In genomic region chr15:81072551-81072950, GRCh38 we compare ENCODE assay signal across 18 cellular contexts.
DNase-seq lines count a peak whose midpoint lies in the region; TF ChIP-seq lines count a peak whose summit lies in the region.
"Had no signal": no experiment of that assay in that cellular context is flagged by ENCODE, and none has a peak within 500 bp of the region (broad histone marks: within the 10 kb centered on the region; RNA-seq: fewer than 3 reads in every experiment).

No MANE protein-coding gene starts in this region.

- no peaks in the 10 kb centered on the region for H3F3A ChIP-seq in PC-9 (ENCODE audit: insufficient read depth, low read depth)

- H3K4me3 ChIP-seq in breast epithelium (no peak overlapping the region), PC-9 (no peak overlapping the region), epithelial cell of esophagus (ENCODE audit: low read length) (no peak overlapping the region)
- H3K4me3 ChIP-seq: BLaER1 treated with 17β-estradiol and CSF1 and Interleukin-3, amounts not matched to agents 10 nM and 100 nM; GM23338 had no signal

- H3K9me3 Mint-ChIP-seq in MCF 10A (ENCODE audit: unreplicated experiment) = peaks cover 9% of the 10 kb centered on the region
- peaks cover 9% of the 10 kb centered on the region for H3K9me3 Mint-ChIP-seq in activated T-helper 2 cell treated with anti-CD3 and anti-CD28 coated beads, Interferon-gamma antibody, Interleukin-2, Interleukin-4, amounts not matched to agents 10 μg/mL and 5 μg/mL and 100 μg/mL, durations not matched to agents 14 hours and 24 hours and 36 hours
- peaks cover 12% of the 10 kb centered on the region for H3K9me3 Mint-ChIP-seq in T-helper 2 cell treated with Interferon-gamma antibody and Interleukin-4, amounts not matched to agents 5 μg/mL and 100 μg/mL, for 36 hours
- H3K9me3 Mint-ChIP-seq: CD4-positive, alpha-beta T cell had no signal

- no peak overlapping the region for H3K27ac Mint-ChIP-seq in MCF 10A (ENCODE audit: low read depth, unreplicated experiment)
- no peak overlapping the region for H3K27ac Mint-ChIP-seq in activated T-helper 2 cell treated with anti-CD3 and anti-CD28 coated beads, Interferon-gamma antibody, Interleukin-2, Interleukin-4, amounts not matched to agents 10 μg/mL and 5 μg/mL and 100 μg/mL, durations not matched to agents 14 hours and 24 hours and 36 hours
- no peak overlapping the region for H3K27ac Mint-ChIP-seq in T-helper 2 cell treated with Interferon-gamma antibody and Interleukin-4, amounts not matched to agents 5 μg/mL and 100 μg/mL, for 36 hours
- H3K27ac Mint-ChIP-seq: B cell; CD14-positive monocyte; CD4-positive, alpha-beta T cell; CD8-positive, alpha-beta memory T cell; GM23338; H9 had no signal

- H4K20me1 ChIP-seq in PC-9 (ENCODE audit: insufficient read depth) = no peaks in the 10 kb centered on the region
- H4K20me1 ChIP-seq: BLaER1 treated with 17β-estradiol and CSF1 and Interleukin-3, amounts not matched to agents 10 nM and 100 nM had no signal

- intact Hi-C loops in MCF 10A (cut with micrococcal nuclease) (no loop called here), breast epithelium (cut with DNase I; ENCODE audit: low total_unique reads) (no loop called here), PC-9 (cut with micrococcal nuclease; ENCODE audit: unreplicated experiment) (no loop called here)
- intact Hi-C loops in activated T-helper 2 cell treated with anti-CD3 and anti-CD28 coated beads, Interferon-gamma antibody, Interleukin-2, Interleukin-4, amounts not matched to agents 10 μg/mL and 5 μg/mL and 100 μg/mL, durations not matched to agents 14 hours and 24 hours and 36 hours (cut with micrococcal nuclease) = no loop called here

- TF ChIP-seq POLR2A in breast epithelium (IDR thresholded peaks at IDR 0.05) = no peak

- TF ChIP-seq CTCF in MCF 10A (IDR thresholded peaks at IDR 0.05; ENCODE audit: unreplicated experiment) (no peak), breast epithelium (IDR thresholded peaks at IDR 0.05) (no peak), PC-9 (conservative IDR thresholded peaks at IDR 0.05) (no peak), epithelial cell of esophagus (IDR thresholded peaks at IDR 0.05; ENCODE audit: insufficient read depth, low read depth, low read length, missing control alignments) (no peak)

- H3K36me3 ChIP-seq in breast epithelium (no peaks in the 10 kb centered on the region), PC-9 (ENCODE audit: low read depth) (no peaks in the 10 kb centered on the region)
- H3K36me3 ChIP-seq: BLaER1 treated with 17β-estradiol and CSF1 and Interleukin-3, amounts not matched to agents 10 nM and 100 nM had no signal

- H2AFZ ChIP-seq in PC-9 = no peak overlapping the region
- H2AFZ ChIP-seq: GM23338 had no signal

- no peaks in the 10 kb centered on the region for H3K27me3 Mint-ChIP-seq in MCF 10A (ENCODE audit: insufficient read depth, unreplicated experiment)
- peaks cover 14% of the 10 kb centered on the region for H3K27me3 Mint-ChIP-seq in activated T-helper 2 cell treated with anti-CD3 and anti-CD28 coated beads, Interferon-gamma antibody, Interleukin-2, Interleukin-4, amounts not matched to agents 10 μg/mL and 5 μg/mL and 100 μg/mL, durations not matched to agents 14 hours and 24 hours and 36 hours (ENCODE audit: low read depth)
- peaks cover 5% of the 10 kb centered on the region for H3K27me3 Mint-ChIP-seq in T-helper 2 cell treated with Interferon-gamma antibody and Interleukin-4, amounts not matched to agents 5 μg/mL and 100 μg/mL, for 36 hours (ENCODE audit: low read depth)

- no peaks in the 10 kb centered on the region for H3K4me1 ChIP-seq in breast epithelium
- H3K4me1 ChIP-seq in PC-9 (replicated peaks; ENCODE audit: insufficient read depth) = peaks cover 10% of the 10 kb centered on the region

- H3K27me3 ChIP-seq in breast epithelium = no peaks in the 10 kb centered on the region
- H3K27me3 ChIP-seq in PC-9 (ENCODE audit: insufficient read depth, low read depth) = no peaks in the 10 kb centered on the region
- H3K27me3 ChIP-seq: BLaER1 treated with 17β-estradiol and CSF1 and Interleukin-3, amounts not matched to agents 10 nM and 100 nM had no signal

- peaks cover 19% of the 10 kb centered on the region for H3K4me1 Mint-ChIP-seq in MCF 10A (ENCODE audit: insufficient read depth, unreplicated experiment)
- H3K4me1 Mint-ChIP-seq in activated T-helper 2 cell treated with anti-CD3 and anti-CD28 coated beads, Interferon-gamma antibody, Interleukin-2, Interleukin-4, amounts not matched to agents 10 μg/mL and 5 μg/mL and 100 μg/mL, durations not matched to agents 14 hours and 24 hours and 36 hours (ENCODE audit: low read depth) = peaks cover 9% of the 10 kb centered on the region
- H3K4me1 Mint-ChIP-seq in T-helper 2 cell treated with Interferon-gamma antibody and Interleukin-4, amounts not matched to agents 5 μg/mL and 100 μg/mL, for 36 hours (ENCODE audit: low read depth) = peaks cover 5% of the 10 kb centered on the region
- H3K4me1 Mint-ChIP-seq: B cell; CD8-positive, alpha-beta memory T cell; GM23338 had no signal

- H3K4me3 Mint-ChIP-seq in MCF 10A (ENCODE audit: unreplicated experiment) = no peak overlapping the region
- no peak overlapping the region for H3K4me3 Mint-ChIP-seq in activated T-helper 2 cell treated with anti-CD3 and anti-CD28 coated beads, Interferon-gamma antibody, Interleukin-2, Interleukin-4, amounts not matched to agents 10 μg/mL and 5 μg/mL and 100 μg/mL, durations not matched to agents 14 hours and 24 hours and 36 hours (ENCODE audit: low read depth)
- H3K4me3 Mint-ChIP-seq in T-helper 2 cell treated with Interferon-gamma antibody and Interleukin-4, amounts not matched to agents 5 μg/mL and 100 μg/mL, for 36 hours = no peak overlapping the region
- H3K4me3 Mint-ChIP-seq: B cell; CD14-positive monocyte; CD4-positive, alpha-beta T cell; CD8-positive, alpha-beta memory T cell; GM23338; H9 had no signal

- POLR2A ChIA-PET in MCF 10A (lab: Yijun Ruan, JAX) (interaction anchor here (0.9 to 1.2 kb wide), 2 partner anchors 20 to 71 kb away, joined by 4 to 5 read pairs; no protein-coding TSS in a partner anchor), PC-9 (lab: Charles Lee; ENCODE audit: unreplicated experiment) (no interaction called here)

- H3K36me3 Mint-ChIP-seq in MCF 10A (ENCODE audit: insufficient read depth, unreplicated experiment) = peaks cover 7% of the 10 kb centered on the region
- H3K36me3 Mint-ChIP-seq in activated T-helper 2 cell treated with anti-CD3 and anti-CD28 coated beads, Interferon-gamma antibody, Interleukin-2, Interleukin-4, amounts not matched to agents 10 μg/mL and 5 μg/mL and 100 μg/mL, durations not matched to agents 14 hours and 24 hours and 36 hours (ENCODE audit: low read depth) = no peaks in the 10 kb centered on the region
- no peaks in the 10 kb centered on the region for H3K36me3 Mint-ChIP-seq in T-helper 2 cell treated with Interferon-gamma antibody and Interleukin-4, amounts not matched to agents 5 μg/mL and 100 μg/mL, for 36 hours (ENCODE audit: low read depth)
- H3K36me3 Mint-ChIP-seq: CD14-positive monocyte had no signal

- no TSS peak for BruUV-seq in MCF 10A (replicated peaks; lab: Mats Ljungman, UMichigan)
- no TSS peak for BruUV-seq in PC-9 (replicated peaks; lab: Mats Ljungman, UMichigan)

- H3K79me2 ChIP-seq in PC-9 (ENCODE audit: low read depth) = no peaks in the 10 kb centered on the region

- no peaks in the 10 kb centered on the region for H3K9me2 ChIP-seq in PC-9 (ENCODE audit: insufficient read depth)

- H3K9me3 ChIP-seq in breast epithelium = no peaks in the 10 kb centered on the region
- no peaks in the 10 kb centered on the region for H3K9me3 ChIP-seq in PC-9 (ENCODE audit: insufficient read depth, low read depth)

- H3K27ac ChIP-seq in breast epithelium (no peak overlapping the region), PC-9 (no peak overlapping the region)
- H3K27ac ChIP-seq: 22Rv1; BLaER1 treated with 17β-estradiol and CSF1 and Interleukin-3, amounts not matched to agents 10 nM and 100 nM had no signal

- CTCF ChIA-PET in MCF 10A (lab: Yijun Ruan, JAX) = interaction anchor here (1.0 kb wide), 1 partner anchor 194 kb away, joined by 3 read pairs; no protein-coding TSS in a partner anchor
- CTCF ChIA-PET in PC-9 (lab: Charles Lee) = no interaction called here

- peak; percentile 57 for DNase-seq in MCF 10A (ENCODE audit: unreplicated experiment)
- no peak for DNase-seq in breast epithelium (ENCODE audit: low spot score in 2 of 2)
- peak in 1 of 2 experiments; percentile 55 for DNase-seq in PC-9
- peak; percentile 19 for DNase-seq in epithelial cell of esophagus (ENCODE audit: low read depth)
- no peak for DNase-seq in stimulated activated CD4-positive, alpha-beta T cell treated with anti-CD3 and anti-CD28 coated beads, Interleukin-4, amount 100 ng/mL, for 24 hours
- DNase-seq in activated T-helper 2 cell treated with anti-CD3 and anti-CD28 coated beads, Interferon-gamma antibody, Interleukin-2, Interleukin-4, amounts not matched to agents 10 μg/mL and 5 μg/mL and 100 μg/mL, durations not matched to agents 14 hours and 24 hours and 36 hours (ENCODE audit: low spot score) = no peak
- no peak for DNase-seq in T-helper 2 cell treated with Interferon-gamma antibody and Interleukin-4, amounts not matched to agents 5 μg/mL and 100 μg/mL, for 36 hours (ENCODE audit: low spot score)
- DNase-seq: CD4-positive, alpha-beta T cell; CD8-positive, alpha-beta memory T cell; DMS 273 treated with DMSO at 0.1 percent for 48 hours; DMS79; GF-D8; H9 had no signal

- 0 out of 2 replicates have a peak overlapping the region, but pooled peaks have one; percentile 14 for H3K4me2 ChIP-seq in PC-9
- H3K4me2 ChIP-seq: GM23338 had no signal

Comparison
In these comparisons a context has a peak if more than half of its experiments do, and no peak if none do; other contexts are left out.
1. DNase-seq: peak in MCF 10A (single experiment) and epithelial cell of esophagus (single experiment); none in breast epithelium (0 of 2), stimulated activated CD4-positive, alpha-beta T cell treated with anti-CD3 and anti-CD28 coated beads, Interleukin-4, amount 100 ng/mL, for 24 hours (single experiment), activated T-helper 2 cell treated with anti-CD3 and anti-CD28 coated beads, Interferon-gamma antibody, Interleukin-2, Interleukin-4, amounts not matched to agents 10 μg/mL and 5 μg/mL and 100 μg/mL, durations not matched to agents 14 hours and 24 hours and 36 hours (single experiment) and T-helper 2 cell treated with Interferon-gamma antibody and Interleukin-4, amounts not matched to agents 5 μg/mL and 100 μg/mL, for 36 hours (single experiment).